ENCODE assay signal across 1 cellular context in genomic region chr19:48965033-48965805, GRCh38.
TF ChIP-seq lines count a peak whose summit lies in the region.

TSS of gene FTL (plus strand) at chr19:48965309. CDS start at chr19:48965508, 199 bp downstream.

TF ChIP-seq in HEK293, 187 proteins besides CTCF, POLR2A, EP300 and RAD21 (continued from another document):
- TF ChIP-seq TCF7L2 (IDR thresholded peaks at IDR 0.05; ENCODE audit: borderline replicate concordance, low read depth, low read length) (peak; percentile 35; the same call in 1 of the 2 replicates), ZBTB8A (tag by site-specific recombination; IDR thresholded peaks at IDR 0.05) (no peak), SP2 (tag by site-specific recombination; IDR thresholded peaks at IDR 0.05) (peak; percentile 89), ZNF391 (tag by site-specific recombination; IDR thresholded peaks at IDR 0.05; ENCODE audit: borderline replicate concordance, low read depth) (peak; percentile 92; the same call in 1 of the 2 replicates), ZNF341 (tag by site-specific recombination; IDR thresholded peaks at IDR 0.05; ENCODE audit: low read depth) (peak; percentile 8; the same call in 1 of the 2 replicates), SP3 (tag by site-specific recombination; IDR thresholded peaks at IDR 0.05) (peak; percentile 78), ZNF324 (tag by site-specific recombination; IDR thresholded peaks at IDR 0.05) (no peak), KLF8 (tag by site-specific recombination; IDR thresholded peaks at IDR 0.05) (peak; percentile 56; the same call in 1 of the 2 replicates), KLF16 (tag by site-specific recombination; IDR thresholded peaks at IDR 0.05) (peak; percentile 89; the same call in 1 of the 2 replicates), ZBTB26 (tag by site-specific recombination; optimal IDR thresholded peaks at IDR 0.05) (peak; percentile 56), ZFP69B (tag by site-specific recombination; IDR thresholded peaks at IDR 0.05) (peak; percentile 76; the same call in 1 of the 2 replicates), ZNF501 (tag by site-specific recombination; IDR thresholded peaks at IDR 0.05) (peak; percentile 93; the same call in 1 of the 2 replicates), GLI4 (tag by site-specific recombination; IDR thresholded peaks at IDR 0.05) (peak; percentile 90), ZNF2 (tag by site-specific recombination; IDR thresholded peaks at IDR 0.05) (peak; percentile 79), ZNF747 (tag by site-specific recombination; IDR thresholded peaks at IDR 0.05) (0 out of 2 replicates have a peak, but pooled peaks have one; percentile 69), ZNF239 (tag by site-specific recombination; IDR thresholded peaks at IDR 0.05) (peak; percentile 44; the same call in 1 of the 2 replicates), REST (tag by site-specific recombination; IDR thresholded peaks at IDR 0.05) (peak; percentile 76), SCRT2 (tag by site-specific recombination; IDR thresholded peaks at IDR 0.05) (peak; percentile 72), KLF1 (tag by site-specific recombination; IDR thresholded peaks at IDR 0.05) (peak; percentile 25), ZNF558 (tag by site-specific recombination; IDR thresholded peaks at IDR 0.05) (peak; percentile 34; the same call in 1 of the 2 replicates), ZNF211 (tag by site-specific recombination; IDR thresholded peaks at IDR 0.05; ENCODE audit: low read depth) (no peak), ZNF626 (tag by site-specific recombination; IDR thresholded peaks at IDR 0.05) (no peak), ZNF660 (tag by site-specific recombination; IDR thresholded peaks at IDR 0.05) (peak; percentile 84), REPIN1 (tag by site-specific recombination; IDR thresholded peaks at IDR 0.05; ENCODE audit: low read depth) (peak; percentile 81; the same call in 1 of the 2 replicates), ZNF777 (tag by site-specific recombination; IDR thresholded peaks at IDR 0.05; ENCODE audit: borderline replicate concordance) (peak; percentile 77), ZBTB20 (tag by site-specific recombination; IDR thresholded peaks at IDR 0.05) (peak; percentile 25; the same call in 1 of the 2 replicates), ZFP37 (tag by site-specific recombination; IDR thresholded peaks at IDR 0.05) (peak; percentile 93; the same call in 1 of the 2 replicates), ZBTB17 (tag by site-specific recombination; IDR thresholded peaks at IDR 0.05) (peak; percentile 92)
